Comparison of ENCODE assay signal across 9 cellular contexts in the genomic region with DNA sequence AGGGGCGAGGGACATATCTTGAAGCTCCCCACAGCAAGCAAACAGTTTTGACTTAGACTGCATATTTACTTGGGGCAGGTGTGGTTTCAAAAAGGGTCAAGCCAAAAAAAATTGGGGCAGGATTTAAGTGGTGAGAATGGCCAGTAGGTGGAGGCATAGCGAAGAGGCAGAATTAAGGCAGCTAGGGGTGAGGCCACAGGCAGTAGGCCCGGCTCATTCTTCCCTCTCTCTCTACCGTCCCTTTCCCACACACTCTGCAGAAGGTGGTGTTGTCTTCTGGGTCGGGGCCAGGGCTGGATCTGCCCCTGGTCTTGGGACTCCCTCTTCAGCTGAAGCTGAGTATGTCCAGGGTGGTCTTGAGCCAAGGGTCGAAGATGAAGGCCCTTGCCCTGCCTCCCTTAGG. TPM values are rescaled to one million over a fixed set of nuclear protein-coding genes. Genes with fewer than 3 reads are reported as not detected.
A peak's percentile ranks its signal among the peaks of the same experiment; 100 is the strongest.
DNase-seq lines count a peak whose midpoint lies in the region; ATAC-seq and TF ChIP-seq lines count a peak whose summit lies in the region.
"Had no signal": no experiment of that assay in that cellular context is flagged by ENCODE, and none has a peak within 500 bp of the region (broad histone marks: within the 10 kb centered on the region; RNA-seq: fewer than 3 reads in every experiment).

No MANE protein-coding gene starts in this region.

- no peak overlapping the region for H3K4me3 Mint-ChIP-seq in activated naive CD4-positive, alpha-beta T cell treated with anti-CD3 and anti-CD28 coated beads for 36 hours
- H3K4me3 Mint-ChIP-seq in activated CD4-positive, alpha-beta memory T cell treated with anti-CD3 and anti-CD28 coated beads, Interleukin-2, amount 10 ng/mL, durations not matched to agents 7 days and 5 days, result no peak overlapping the region
- H3K4me3 Mint-ChIP-seq: activated naive CD8-positive, alpha-beta T cell had no signal

- no peaks in the 10 kb centered on the region for H3K9me3 Mint-ChIP-seq in activated naive CD4-positive, alpha-beta T cell treated with anti-CD3 and anti-CD28 coated beads for 36 hours
- no peaks in the 10 kb centered on the region for H3K9me3 Mint-ChIP-seq in activated CD4-positive, alpha-beta memory T cell treated with anti-CD3 and anti-CD28 coated beads, Interleukin-2, amount 10 ng/mL, durations not matched to agents 7 days and 5 days

- H3K27me3 Mint-ChIP-seq in activated naive CD4-positive, alpha-beta T cell treated with anti-CD3 and anti-CD28 coated beads for 36 hours (ENCODE audit: low read depth), result no peaks in the 10 kb centered on the region
- H3K27me3 Mint-ChIP-seq in activated CD4-positive, alpha-beta memory T cell treated with anti-CD3 and anti-CD28 coated beads, Interleukin-2, amount 10 ng/mL, durations not matched to agents 7 days and 5 days, result no peaks in the 10 kb centered on the region
- H3K27me3 Mint-ChIP-seq: activated naive CD8-positive, alpha-beta T cell had no signal

- peaks cover 2% of the 10 kb centered on the region for H3K4me1 Mint-ChIP-seq in activated naive CD4-positive, alpha-beta T cell treated with anti-CD3 and anti-CD28 coated beads for 36 hours (ENCODE audit: low read depth)
- H3K4me1 Mint-ChIP-seq in activated CD4-positive, alpha-beta memory T cell treated with anti-CD3 and anti-CD28 coated beads, Interleukin-2, amount 10 ng/mL, durations not matched to agents 7 days and 5 days, result peaks cover 5% of the 10 kb centered on the region

- POLR2A ChIA-PET in activated CD4-positive, alpha-beta memory T cell treated with anti-CD3 and anti-CD28 coated beads, Interleukin-2, amount 10 ng/mL, durations not matched to agents 7 days and 5 days (lab: Charles Lee), result interaction anchor here (1.3 to 6.4 kb wide), 3 partner anchors 17 to 213 kb away, joined by 3 to 57 read pairs (median 4); a partner anchor contains a TSS

- no peaks in the 10 kb centered on the region for H4K20me1 ChIP-seq in hepatocyte (ENCODE audit: insufficient read depth, poor library complexity, severe bottlenecking)

- H3K27me3 ChIP-seq in hepatocyte, result no peaks in the 10 kb centered on the region

- no peak overlapping the region for H3K27ac ChIP-seq in hepatocyte

- no peak overlapping the region for H3K4me3 ChIP-seq in hepatocyte

- intact Hi-C loops in activated naive CD4-positive, alpha-beta T cell treated with anti-CD3 and anti-CD28 coated beads for 36 hours (cut with micrococcal nuclease), result loop anchor here (1.0 kb wide), 2 partner anchors 56 to 85 kb away; a partner anchor contains a TSS

- DNase-seq in activated naive CD4-positive, alpha-beta T cell treated with anti-CD3 and anti-CD28 coated beads for 36 hours, result peak; percentile 60
- DNase-seq in activated naive CD4-positive, alpha-beta T cell treated with anti-CD3 and anti-CD28 coated beads, Interleukin-2, amount 50 U/mL, for 16 hours, result no peak
- DNase-seq in NAMALWA (ENCODE audit: low spot score), result peak; percentile 63
- DNase-seq in activated CD4-positive, alpha-beta memory T cell treated with anti-CD3 and anti-CD28 coated beads, Interleukin-2, amount 10 ng/mL, durations not matched to agents 7 days and 5 days, result peak; percentile 47
- no peak for DNase-seq in hepatocyte (ENCODE audit: low spot score)
- no peak for DNase-seq in foreskin melanocyte

- TF ChIP-seq CTCF in hepatocyte (IDR thresholded peaks at IDR 0.05; ENCODE audit: poor library complexity), result peak; percentile 34

- H3K36me3 Mint-ChIP-seq in activated naive CD4-positive, alpha-beta T cell treated with anti-CD3 and anti-CD28 coated beads for 36 hours (ENCODE audit: low read depth), result no peaks in the 10 kb centered on the region
- H3K36me3 Mint-ChIP-seq in activated CD4-positive, alpha-beta memory T cell treated with anti-CD3 and anti-CD28 coated beads, Interleukin-2, amount 10 ng/mL, durations not matched to agents 7 days and 5 days (ENCODE audit: low read depth), result no peaks in the 10 kb centered on the region
- H3K36me3 Mint-ChIP-seq: activated naive CD8-positive, alpha-beta T cell had no signal

- CTCF ChIA-PET in activated naive CD4-positive, alpha-beta T cell treated with anti-CD3 and anti-CD28 coated beads for 36 hours (lab: Charles Lee), result interaction anchor here (0.6 to 5.6 kb wide), 17 partner anchors 10 to 262 kb away, joined by 3 to 56 read pairs (median 4); a partner anchor contains a TSS
- CTCF ChIA-PET in activated CD4-positive, alpha-beta memory T cell treated with anti-CD3 and anti-CD28 coated beads, Interleukin-2, amount 10 ng/mL, durations not matched to agents 7 days and 5 days (lab: Charles Lee), result interaction anchor here (0.8 to 5.0 kb wide), 13 partner anchors 9 to 99 kb away, joined by 3 to 50 read pairs (median 4); a partner anchor contains a TSS

- WGBS in hepatocyte (ENCODE audit: low lambda C conversion rate, missing lambda C conversion rate), result 44% methylated on average over 6 of the region's 6 CpGs

- H3K9me2 ChIP-seq in hepatocyte (replicated peaks; ENCODE audit: insufficient read depth), result no peaks in the 10 kb centered on the region

- H2AFZ ChIP-seq in hepatocyte, result no peak overlapping the region

- no peaks in the 10 kb centered on the region for H3K36me3 ChIP-seq in hepatocyte (replicated peaks; ENCODE audit: insufficient read depth, low read depth)

- no peaks in the 10 kb centered on the region for H3K9me3 ChIP-seq in hepatocyte (ENCODE audit: low read depth)

- no peaks in the 10 kb centered on the region for H3K79me2 ChIP-seq in hepatocyte

- H3K27ac Mint-ChIP-seq in activated naive CD4-positive, alpha-beta T cell treated with anti-CD3 and anti-CD28 coated beads for 36 hours, result no peak overlapping the region
- H3K27ac Mint-ChIP-seq in activated CD4-positive, alpha-beta memory T cell treated with anti-CD3 and anti-CD28 coated beads, Interleukin-2, amount 10 ng/mL, durations not matched to agents 7 days and 5 days, result no peak overlapping the region
- H3K27ac Mint-ChIP-seq: activated naive CD8-positive, alpha-beta T cell had no signal

- ATAC-seq in GM18868 (IDR thresholded peaks at IDR 0.05; ENCODE audit: unreplicated experiment) (no peak), HG03097 (IDR thresholded peaks at IDR 0.05; ENCODE audit: low FRiP score, unreplicated experiment) (no peak)

- no peak overlapping the region for H3K4me2 ChIP-seq in hepatocyte

- peaks cover 7% of the 10 kb centered on the region for H3K4me1 ChIP-seq in hepatocyte (ENCODE audit: insufficient read depth)

RNA-seq across cellular contexts. Expression of a gene that starts 2.6 kb away (rescaled TPM):
- total RNA-seq in activated naive CD4-positive, alpha-beta T cell treated with anti-CD3 and anti-CD28 coated beads for 36 hours, result not detected
- not detected for total RNA-seq in activated CD4-positive, alpha-beta memory T cell treated with anti-CD3 and anti-CD28 coated beads, Interleukin-2, amount 10 ng/mL, durations not matched to agents 7 days and 5 days
- total RNA-seq in hepatocyte, result 6.1 and 9.0 TPM in 2 replicates
- 5.3 and 10.0 TPM in 2 replicates for polyA plus RNA-seq in hepatocyte

RNA-seq across cellular contexts. Expression of a gene that starts 4.9 kb away (rescaled TPM):
- 10 to 100 TPM; 14.3 to 16.9 TPM for total RNA-seq in activated naive CD4-positive, alpha-beta T cell treated with anti-CD3 and anti-CD28 coated beads for 36 hours
- 10 to 100 TPM; 36.2 to 37.9 TPM for total RNA-seq in activated CD4-positive, alpha-beta memory T cell treated with anti-CD3 and anti-CD28 coated beads, Interleukin-2, amount 10 ng/mL, durations not matched to agents 7 days and 5 days
- 114 and 130 TPM in 2 replicates for total RNA-seq in hepatocyte
- polyA plus RNA-seq in hepatocyte, result 128 and 138 TPM in 2 replicates

RNA-seq across cellular contexts. Expression of a gene that starts 17.8 kb away (rescaled TPM):
- 10 to 100 TPM; 29.7 to 36.8 TPM for total RNA-seq in activated naive CD4-positive, alpha-beta T cell treated with anti-CD3 and anti-CD28 coated beads for 36 hours
- total RNA-seq in activated CD4-positive, alpha-beta memory T cell treated with anti-CD3 and anti-CD28 coated beads, Interleukin-2, amount 10 ng/mL, durations not matched to agents 7 days and 5 days, result 10 to 100 TPM; 30.4 to 31.2 TPM
- 33.0 and 33.7 TPM in 2 replicates for total RNA-seq in hepatocyte
- 33.8 and 41.6 TPM in 2 replicates for polyA plus RNA-seq in hepatocyte

RNA-seq across cellular contexts. Expression of a gene that starts 18.2 kb away (rescaled TPM):
- under 1 TPM; 0.14 to 0.30 TPM for total RNA-seq in activated naive CD4-positive, alpha-beta T cell treated with anti-CD3 and anti-CD28 coated beads for 36 hours
- total RNA-seq in activated CD4-positive, alpha-beta memory T cell treated with anti-CD3 and anti-CD28 coated beads, Interleukin-2, amount 10 ng/mL, durations not matched to agents 7 days and 5 days, result under 1 TPM; 0.25 to 0.50 TPM
- 0.04 and 0.23 TPM in 2 replicates for total RNA-seq in hepatocyte
- polyA plus RNA-seq in hepatocyte, result 2.2 and 2.5 TPM in 2 replicates

RNA-seq across cellular contexts. Expression of a gene that starts 42.6 kb away (rescaled TPM):
- total RNA-seq in activated naive CD4-positive, alpha-beta T cell treated with anti-CD3 and anti-CD28 coated beads for 36 hours, result under 1 TPM in 1 of 2 experiments, not detected in 1; 0.20 TPM
- under 1 TPM; 0.30 to 0.40 TPM for total RNA-seq in activated CD4-positive, alpha-beta memory T cell treated with anti-CD3 and anti-CD28 coated beads, Interleukin-2, amount 10 ng/mL, durations not matched to agents 7 days and 5 days
- total RNA-seq in hepatocyte, result 0.13 and 0.44 TPM in 2 replicates
- polyA plus RNA-seq in hepatocyte, result 0.89 and 0.95 TPM in 2 replicates

Comparison
In these comparisons a context has a peak if more than half of its experiments do, and no peak if none do; other contexts are left out.
1. DNase-seq: peak in activated naive CD4-positive, alpha-beta T cell treated with anti-CD3 and anti-CD28 coated beads for 36 hours (single experiment), NAMALWA (single experiment) and activated CD4-positive, alpha-beta memory T cell treated with anti-CD3 and anti-CD28 coated beads, Interleukin-2, amount 10 ng/mL, durations not matched to agents 7 days and 5 days (single experiment); none in activated naive CD4-positive, alpha-beta T cell treated with anti-CD3 and anti-CD28 coated beads, Interleukin-2, amount 50 U/mL, for 16 hours (single experiment), hepatocyte (single experiment) and foreskin melanocyte (single experiment).